In the genomic region with DNA sequence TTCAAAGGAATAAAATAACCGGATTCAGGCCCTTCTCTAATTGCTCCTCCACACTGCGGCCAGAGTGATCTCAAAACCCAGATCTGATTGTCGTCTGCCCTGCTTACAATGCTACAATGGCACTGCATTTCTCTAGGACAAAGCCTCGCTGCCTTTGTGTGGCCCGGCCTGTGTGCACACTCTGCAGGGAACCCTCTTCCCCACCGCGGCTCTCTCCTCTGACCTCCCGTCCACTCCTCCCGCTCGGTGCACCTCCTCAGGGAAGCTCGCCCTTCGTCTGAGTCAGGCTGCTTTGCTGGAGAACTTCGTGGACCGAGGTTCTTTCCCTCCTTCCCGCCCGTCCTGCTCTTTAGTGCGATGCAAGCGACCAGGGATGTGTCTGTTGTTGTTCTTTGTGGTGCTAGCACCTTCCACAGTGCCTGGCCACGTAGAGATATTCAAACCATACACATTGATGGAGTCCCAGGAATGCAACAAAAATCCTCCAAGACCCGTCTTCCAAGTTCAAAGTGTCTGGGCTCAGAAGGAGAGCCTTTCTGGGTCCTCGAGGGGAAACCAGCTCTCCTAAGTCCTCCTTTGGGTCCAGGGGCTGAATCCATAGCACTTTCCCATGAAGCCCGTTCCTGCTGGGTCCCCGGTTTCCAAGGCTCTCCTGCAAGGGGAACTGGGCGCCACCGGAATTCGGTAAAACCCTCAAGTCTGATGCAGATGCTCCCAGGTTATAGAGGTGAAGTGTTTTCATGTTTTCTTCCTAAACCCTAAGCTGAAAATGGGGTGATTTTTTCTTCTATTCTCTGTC, we compare ENCODE assay signal across 24 cellular contexts.
DNase-seq lines count a peak whose midpoint lies in the region; ATAC-seq, FAIRE-seq and TF ChIP-seq lines count a peak whose summit lies in the region.
"Had no signal": no experiment of that assay in that cellular context is flagged by ENCODE, and none has a peak within 500 bp of the region (broad histone marks: within the 10 kb centered on the region; RNA-seq: fewer than 3 reads in every experiment).

No MANE protein-coding gene starts in this region.

- H3K4me1 ChIP-seq in HepG2 (ENCODE audit: insufficient read depth, low read length) (peaks cover 43% of the 10 kb centered on the region), right lobe of liver (no peaks in the 10 kb centered on the region), H1 (replicated peaks in 1 of 4; ENCODE audit: control insufficient read depth in 3 of 4, insufficient read depth in 4 of 4, low read length in 3 of 4) (peaks cover 0 to 10% (median 0%) of the 10 kb centered on the region in 4 experiments; a peak in 1 of 7 replicates), neural progenitor cell (peaks cover 10% of the 10 kb centered on the region)

- no peak overlapping the region for H3K23ac ChIP-seq in H1 (ENCODE audit: insufficient read length)

- WGBS in HepG2 (ENCODE audit: low lambda C conversion rate) = 75% methylated on average over 24 of the region's 26 CpGs
- 88% methylated on average over 12 of the region's 26 CpGs for WGBS in right lobe of liver (ENCODE audit: insufficient coverage, low coverage, low lambda C conversion rate, missing lambda C conversion rate)
- 89% methylated on average over 26 of the region's 26 CpGs; no CpG with 5 or more reads in 1 of the 2 experiments for WGBS in H1 (ENCODE audit: extremely low coverage in 1 of 2, insufficient coverage in 1 of 2, insufficient read length in 1 of 2, insufficient replicate concordance in 2 of 2, low coverage in 1 of 2, low lambda C conversion rate in 2 of 2, missing lambda C conversion rate in 1 of 2), 2 experiments

- H3K14ac ChIP-seq in H1 (ENCODE audit: insufficient read length) = no peak overlapping the region

- DNase-seq in HepG2 (ENCODE audit: low spot score) = no peak
- DNase-seq in right lobe of liver = no peak
- DNase-seq in H1 (ENCODE audit: low read depth in 1 of 2, low spot score in 2 of 2) = no peak
- peak; percentile 90 for DNase-seq in neural progenitor cell (ENCODE audit: low spot score)
- no peak for DNase-seq in activated effector memory CD4-positive, alpha-beta T cell treated with Interleukin-2 at 50 U/mL for 16 hours
- DNase-seq in dermis blood vessel endothelial cell = no peak
- DNase-seq: Calu3; CD4-positive, alpha-beta memory T cell; IMR-90; Kasumi-1; MG63; NCI-H1048; NCI-H1436; NCI-H2029 treated with DMSO at 0.1 percent for 48 hours; NCI-H2171; NCI-H82; OCI-M1; Right ventricle myocardium superior had no signal

- H2AFZ ChIP-seq in HepG2 (ENCODE audit: low read length) = no peak overlapping the region
- H2AFZ ChIP-seq in H1 (ENCODE audit: low read length) = peak overlapping the region; percentile 57; the same call in 1 of the 2 replicates
- H2AFZ ChIP-seq in neural progenitor cell (replicated peaks) = no peak overlapping the region

- ATAC-seq in HepG2 (0 out of 3 replicates have a peak, but pooled peaks have one; percentile 13), right lobe of liver (no peak), GM18505 (IDR thresholded peaks at IDR 0.05; ENCODE audit: unreplicated experiment) (no peak), GM21576 (IDR thresholded peaks at IDR 0.05; ENCODE audit: unreplicated experiment) (no peak)
- ATAC-seq: GM12878 had no signal

- H3K9me3 Mint-ChIP-seq in neural progenitor cell = peaks cover 22% of the 10 kb centered on the region

- no peaks in the 10 kb centered on the region for H4K20me1 ChIP-seq in HepG2 (ENCODE audit: insufficient read depth, low read length)
- H4K20me1 ChIP-seq in H1 (replicated peaks in 1 of 2; ENCODE audit: control insufficient read depth in 1 of 2, insufficient read depth in 2 of 2, low read length in 2 of 2) = no peaks in the 10 kb centered on the region
- peaks cover 8% of the 10 kb centered on the region for H4K20me1 ChIP-seq in neural progenitor cell (ENCODE audit: low read depth)

- no peaks in the 10 kb centered on the region for H3K36me3 Mint-ChIP-seq in neural progenitor cell
- H3K36me3 Mint-ChIP-seq: CD4-positive, alpha-beta memory T cell had no signal

- in situ Hi-C loops in HepG2 (cut with HindIII; ENCODE audit: extremely low pct_ligation_motif_present, low pct_unique_long_range_greater_than_20kb) = no loop called here

- no peak overlapping the region for H2BK120ac ChIP-seq in H1 (replicated peaks; ENCODE audit: low read depth, low read length)

- H3K27ac Mint-ChIP-seq in neural progenitor cell = peak overlapping the region; percentile 44
- H3K27ac Mint-ChIP-seq: CD4-positive, alpha-beta memory T cell had no signal

- H3K27me3 ChIP-seq in HepG2 (ENCODE audit: control insufficient read depth in 1 of 2, insufficient read depth in 2 of 2, low read length in 2 of 2) (peaks cover 0 to 2% of the 10 kb centered on the region in 2 experiments; a peak in 1 of 5 replicates), right lobe of liver (no peaks in the 10 kb centered on the region), H1 (replicated peaks in 1 of 4; ENCODE audit: control insufficient read depth in 3 of 4, extremely low read depth in 1 of 4, insufficient read depth in 3 of 4, low read length in 3 of 4) (no peaks in the 10 kb centered on the region; a peak in 1 of 7 replicates), neural progenitor cell (peaks cover 24% of the 10 kb centered on the region)
- H3K27me3 ChIP-seq: MG63 had no signal

- intact Hi-C loops in HepG2 (cut with micrococcal nuclease; ENCODE audit: unreplicated experiment) (no loop called here), right lobe of liver (cut with DNase I) (no loop called here)

- no peak overlapping the region for H2BK15ac ChIP-seq in H1 (ENCODE audit: low read length)

- no peak overlapping the region; the same call in 1 of the 2 replicates for H4K8ac ChIP-seq in H1 (ENCODE audit: extremely low read depth, insufficient read depth, low read length)

- H3K27me3 Mint-ChIP-seq in neural progenitor cell (ENCODE audit: insufficient read depth, low read depth) = peaks cover 5% of the 10 kb centered on the region

- FAIRE-seq in HepG2 (lab: Jason Lieb, UNC) (no peak), H1 (lab: Jason Lieb, UNC) (no peak)
- FAIRE-seq: A204.1, GM12878, GM19239 had no signal

- H4K5ac ChIP-seq in H1 (ENCODE audit: insufficient read length, low read depth, low read length) = no peak overlapping the region

- H3K23me2 ChIP-seq in H1 (ENCODE audit: low read depth, low read length) = no peaks in the 10 kb centered on the region; the same call in 1 of the 2 replicates

- no peaks in the 10 kb centered on the region for H3K79me1 ChIP-seq in H1 (ENCODE audit: low read depth, low read length)

- no peak for TF ChIP-seq POLR2A in HepG2 (IDR thresholded peaks at IDR 0.05; ENCODE audit: insufficient read depth in 1 of 2, low read depth in 2 of 2, low read length in 2 of 2)
- TF ChIP-seq POLR2A in right lobe of liver (IDR thresholded peaks at IDR 0.05) = no peak
- no peak for TF ChIP-seq POLR2A in H1 (IDR thresholded peaks at IDR 0.05; ENCODE audit: control extremely low read depth in 1 of 2, low read depth in 2 of 2, low read length in 2 of 2)
- no peak for TF ChIP-seq POLR2A in GM18505 (IDR thresholded peaks at IDR 0.05; ENCODE audit: borderline replicate concordance, extremely low read depth, insufficient read depth, insufficient read length)

- no peak overlapping the region for H3K4ac ChIP-seq in H1 (replicated peaks; ENCODE audit: insufficient read length, low read depth, low read length)

- TF ChIP-seq EP300 in HepG2 (IDR thresholded peaks at IDR 0.05; ENCODE audit: low read depth in 2 of 2, low read length in 2 of 2) (no peak), HepG2 (CRISPR knock-in tag; IDR thresholded peaks at IDR 0.05; ENCODE audit: borderline replicate concordance) (no peak), H1 (IDR thresholded peaks at IDR 0.05; ENCODE audit: borderline replicate concordance in 1 of 2, low read depth in 2 of 2, low read length in 2 of 2) (no peak)

- peak overlapping the region; percentile 35; the same call in 1 of the 2 replicates for H2BK12ac ChIP-seq in H1 (ENCODE audit: low read depth, low read length)

- H2AK5ac ChIP-seq in H1 (ENCODE audit: low read depth, low read length) = no peak overlapping the region

- no peak for TF ChIP-seq CTCF in HepG2 (CRISPR knock-in tag; IDR thresholded peaks at IDR 0.05)
- TF ChIP-seq CTCF in right lobe of liver (IDR thresholded peaks at IDR 0.05) = no peak
- TF ChIP-seq CTCF in H1 (IDR thresholded peaks at IDR 0.05; ENCODE audit: control extremely low read depth in 1 of 3, insufficient read depth in 1 of 3, low read depth in 1 of 3, low read length in 3 of 3) = no peak
- no peak for TF ChIP-seq CTCF in neural progenitor cell (IDR thresholded peaks at IDR 0.05)

- no peak overlapping the region for H4K91ac ChIP-seq in H1 (replicated peaks; ENCODE audit: insufficient read length, low read length)

- peaks cover 13% of the 10 kb centered on the region for H3F3A ChIP-seq in neural progenitor cell (ENCODE audit: low read depth)

- no peak overlapping the region for H3K4me3 ChIP-seq in HepG2 (replicated peaks in 1 of 3; ENCODE audit: insufficient read depth in 1 of 3, low read depth in 2 of 3, low read length in 3 of 3)
- no peak overlapping the region for H3K4me3 ChIP-seq in right lobe of liver
- H3K4me3 ChIP-seq in H1 (ENCODE audit: extremely low read depth in 1 of 4, insufficient read depth in 2 of 4, low read depth in 3 of 4, low read length in 4 of 4) = no peak overlapping the region
- H3K4me3 ChIP-seq in neural progenitor cell = no peak overlapping the region
- H3K4me3 ChIP-seq: GM12878, MG63 had no signal

- H3K27ac ChIP-seq in HepG2 (ENCODE audit: extremely low read length, insufficient read depth, low read length) = no peak overlapping the region
- H3K27ac ChIP-seq in right lobe of liver = no peak overlapping the region
- H3K27ac ChIP-seq in H1 (ENCODE audit: low read depth, low read length) = no peak overlapping the region
- H3K27ac ChIP-seq in neural progenitor cell = no peak overlapping the region
- H3K27ac ChIP-seq: HL-60 had no signal

- H3K18ac ChIP-seq in H1 (ENCODE audit: extremely low read depth, low read length) = peak overlapping the region; percentile 48; the same call in 1 of the 2 replicates

- POLR2A ChIA-PET in HepG2 (lab: Yijun Ruan, JAX) = no interaction called here
- POLR2A ChIA-PET in H1 (lab: Charles Lee; ENCODE audit: partially characterized antibody) = no interaction called here

- H2BK5ac ChIP-seq in H1 (ENCODE audit: low read depth, low read length) = peak overlapping the region; percentile 12; the same call in 1 of the 2 replicates

- no peak overlapping the region for H3K4me3 Mint-ChIP-seq in neural progenitor cell
- H3K4me3 Mint-ChIP-seq: CD4-positive, alpha-beta memory T cell had no signal

- H3K9me3 ChIP-seq in HepG2 (ENCODE audit: low read length) (no peaks in the 10 kb centered on the region), right lobe of liver (no peaks in the 10 kb centered on the region), H1 (ENCODE audit: insufficient read depth in 2 of 2, low read depth in 1 of 2, low read length in 1 of 2) (peaks cover 6 to 10% of the 10 kb centered on the region in 2 experiments; a peak in 1 of 4 replicates), neural progenitor cell (ENCODE audit: low read depth) (no peaks in the 10 kb centered on the region)

- H3K4me1 Mint-ChIP-seq in neural progenitor cell = peaks cover 12% of the 10 kb centered on the region
- H3K4me1 Mint-ChIP-seq: CD4-positive, alpha-beta memory T cell had no signal

- H3K9ac ChIP-seq in HepG2 (ENCODE audit: insufficient read depth, low read depth, low read length) (no peak overlapping the region), H1 (replicated peaks in 1 of 4; ENCODE audit: extremely low read depth in 1 of 4, low read depth in 3 of 4, low read length in 3 of 4) (no peak overlapping the region; a peak in 1 of 7 replicates), neural progenitor cell (no peak overlapping the region)

- TF ChIP-seq RAD21 in HepG2 (CRISPR knock-in tag; IDR thresholded peaks at IDR 0.05) (no peak), H1 (IDR thresholded peaks at IDR 0.05 in 1 of 2, conservative IDR thresholded peaks at IDR 0.05 in 1 of 2; ENCODE audit: low read depth in 2 of 2, low read length in 2 of 2) (no peak)

- CTCF ChIA-PET in HepG2 (lab: Yijun Ruan, JAX; ENCODE audit: low intra/inter-chr PET ratio, low total read pairs) (no interaction called here), H1 (lab: Charles Lee; ENCODE audit: partially characterized antibody) (interaction anchor here (1.0 to 2.0 kb wide), 4 partner anchors 9 to 135 kb away, joined by 3 to 6 read pairs (median 4); no protein-coding TSS in a partner anchor)

- no peaks in the 10 kb centered on the region for H3K36me3 ChIP-seq in HepG2 (replicated peaks in 1 of 2; ENCODE audit: control insufficient read depth in 1 of 2, insufficient read depth in 2 of 2, low read length in 2 of 2)
- no peaks in the 10 kb centered on the region for H3K36me3 ChIP-seq in right lobe of liver
- H3K36me3 ChIP-seq in H1 (ENCODE audit: control insufficient read depth in 2 of 4, insufficient read depth in 4 of 4, low read length in 3 of 4) = no peaks in the 10 kb centered on the region
- no peaks in the 10 kb centered on the region for H3K36me3 ChIP-seq in neural progenitor cell
- H3K36me3 ChIP-seq: MG63 had no signal

- H3K4me2 ChIP-seq in HepG2 (ENCODE audit: low read depth, low read length) (no peak overlapping the region), H1 (ENCODE audit: insufficient read depth in 1 of 2, low read depth in 2 of 2, low read length in 2 of 2) (no peak overlapping the region), neural progenitor cell (peak overlapping the region; percentile 28)

- H2BK20ac ChIP-seq in H1 (ENCODE audit: low read length) = peak overlapping the region; percentile 76

- no TSS peak for BruUV-seq in HepG2 (replicated peaks; lab: Mats Ljungman, UMichigan)

- no peaks in the 10 kb centered on the region for H3K79me2 ChIP-seq in HepG2 (ENCODE audit: insufficient read depth, low read length)
- H3K79me2 ChIP-seq in H1 (ENCODE audit: control insufficient read depth in 1 of 2, insufficient read depth in 2 of 2, low read length in 2 of 2) = no peaks in the 10 kb centered on the region
- H3K79me2 ChIP-seq in neural progenitor cell (ENCODE audit: low read depth) = no peaks in the 10 kb centered on the region

- no peak overlapping the region for H3K56ac ChIP-seq in H1 (replicated peaks; ENCODE audit: insufficient read length, low read depth, low read length)
